Comparison of ENCODE assay signal across 24 cellular contexts in the genomic region with DNA sequence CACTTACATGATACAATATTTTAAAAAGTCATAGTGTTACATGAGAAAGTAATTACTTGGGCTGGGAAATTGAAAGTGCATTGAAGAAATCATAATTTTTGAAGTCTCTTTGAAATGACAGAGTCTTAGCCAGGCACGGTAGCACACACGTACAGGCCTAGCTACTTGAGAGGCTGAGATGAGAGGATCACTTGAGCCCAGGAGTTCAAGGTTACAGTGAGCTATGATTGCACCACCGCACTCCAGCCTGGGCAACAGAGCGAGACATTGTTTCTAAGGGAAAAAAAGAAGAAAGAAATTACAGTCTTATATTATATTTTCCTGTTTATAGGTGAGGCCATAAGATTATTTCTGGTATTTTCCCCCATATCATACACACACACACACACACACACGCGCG. TPM values are rescaled to one million over a fixed set of nuclear protein-coding genes. Genes with fewer than 3 reads are reported as not detected.
DNase-seq lines count a peak whose midpoint lies in the region; ATAC-seq, FAIRE-seq and TF ChIP-seq lines count a peak whose summit lies in the region.
"Had no signal": no experiment of that assay in that cellular context is flagged by ENCODE, and none has a peak within 500 bp of the region (broad histone marks: within the 10 kb centered on the region; RNA-seq: fewer than 3 reads in every experiment).

No MANE protein-coding gene starts in this region.

- H4K20me1 ChIP-seq in KMS-11 (ENCODE audit: insufficient read depth) = no peaks in the 10 kb centered on the region

- H3K4me2 ChIP-seq in KMS-11 = no peak overlapping the region
- H3K4me2 ChIP-seq: GM23338 had no signal

- H3K27ac ChIP-seq in KMS-11 = peak overlapping the region; percentile 74; the same call in 1 of the 2 replicates
- no peak overlapping the region for H3K27ac ChIP-seq in left lung
- H3K27ac ChIP-seq in thyroid gland = peak overlapping the region; percentile 39 to 67 (median 56)
- H3K27ac ChIP-seq: 22Rv1 had no signal

- H3K36me3 ChIP-seq in KMS-11 (ENCODE audit: insufficient read depth) = no peaks in the 10 kb centered on the region
- peaks cover 0 to 40% of the 10 kb centered on the region in 2 donors for H3K36me3 ChIP-seq in left lung
- no peaks in the 10 kb centered on the region for H3K36me3 ChIP-seq in thyroid gland

- H3K79me2 ChIP-seq in KMS-11 (ENCODE audit: insufficient read depth, low read depth) = no peaks in the 10 kb centered on the region

- no peak overlapping the region for H3K9ac ChIP-seq in KMS-11
- H3K9ac ChIP-seq: BLaER1 treated with 17β-estradiol and CSF1 and Interleukin-3, amounts not matched to agents 10 nM and 100 nM had no signal

- no peak for FAIRE-seq in frontal cortex (lab: Jason Lieb, UNC)
- FAIRE-seq: A204.1, D721Med, GM12878, GM19239 had no signal

- H3K27me3 ChIP-seq in KMS-11 (ENCODE audit: insufficient read depth, low read depth) (no peaks in the 10 kb centered on the region), left lung (no peaks in the 10 kb centered on the region), thyroid gland (no peaks in the 10 kb centered on the region)
- H3K27me3 ChIP-seq: BE2C; BLaER1 treated with 17β-estradiol and CSF1 and Interleukin-3, amounts not matched to agents 10 nM and 100 nM had no signal

- WGBS in thyroid gland, 2 donors = 61 to 66% methylated on average over 7 of the region's 7 CpGs

- DNase-seq in DMS79 treated with DMSO at 0.1 percent for 48 hours (lab: John Stamatoyannopoulos, UW) (peak; percentile 32), DMS79 (lab: John Stamatoyannopoulos, UW) (no peak), left lung (no peak), thyroid gland (peak; percentile 55 to 59), frontal cortex (ENCODE audit: low spot score in 2 of 2) (no peak)
- DNase-seq: ACHN; AML-193; BE2C; CD4-positive, alpha-beta T cell; CD8-positive, alpha-beta memory T cell; DMS 273 treated with DMSO at 0.1 percent for 48 hours; EL; GDM1; H9 had no signal

- H3K4me3 ChIP-seq in KMS-11 (IDR thresholded peaks at IDR 0.05; ENCODE audit: insufficient read depth, low read depth, low read length) (no peak overlapping the region), left lung (no peak overlapping the region), thyroid gland (replicated peaks in 1 of 3) (no peak overlapping the region)
- H3K4me3 ChIP-seq: BLaER1 treated with 17β-estradiol and CSF1 and Interleukin-3, amounts not matched to agents 10 nM and 100 nM; GM12878; GM23338 had no signal

- H3K9me3 ChIP-seq in left lung = no peaks in the 10 kb centered on the region
- H3K9me3 ChIP-seq in thyroid gland = no peaks in the 10 kb centered on the region
- H3K9me3 ChIP-seq: BE2C; BLaER1 treated with 17β-estradiol and CSF1 and Interleukin-3, amounts not matched to agents 10 nM and 100 nM had no signal

- H2AFZ ChIP-seq in KMS-11 (ENCODE audit: low read depth) = no peak overlapping the region
- H2AFZ ChIP-seq: GM23338 had no signal

- peaks cover 36% of the 10 kb centered on the region for H3K4me1 ChIP-seq in KMS-11 (ENCODE audit: low read depth, poor library complexity, severe bottlenecking)
- no peaks in the 10 kb centered on the region for H3K4me1 ChIP-seq in left lung
- H3K4me1 ChIP-seq in thyroid gland = peaks cover 10 to 53% of the 10 kb centered on the region in 2 donors
- H3K4me1 ChIP-seq: BE2C had no signal

- TF ChIP-seq CTCF in KMS-11 (conservative IDR thresholded peaks at IDR 0.05; ENCODE audit: low read depth, low read length) (no peak), left lung (IDR thresholded peaks at IDR 0.05) (no peak), thyroid gland (IDR thresholded peaks at IDR 0.05) (no peak)

- ATAC-seq in left lung (peak; percentile 22), GM21447 (IDR thresholded peaks at IDR 0.05; ENCODE audit: unreplicated experiment) (no peak)
- ATAC-seq: GM12878, GM23338, HCT116 had no signal

- no peak for TF ChIP-seq POLR2A in thyroid gland (IDR thresholded peaks at IDR 0.05)

- intact Hi-C loops in left lung (cut with DNase I) (no loop called here), thyroid gland (cut with DNase I) (no loop called here)

RNA-seq across cellular contexts. Expression of a gene that starts 9.2 kb away (rescaled TPM):
- 10 to 100 TPM; 46.3 to 56.0 TPM for total RNA-seq in left lung
- 10 to 100 TPM; 50.3 to 83.7 (median 62.5) TPM for total RNA-seq in thyroid gland
- 62.4 TPM for total RNA-seq in frontal cortex

RNA-seq across cellular contexts. Expression of a gene that starts 41.7 kb away (rescaled TPM):
- total RNA-seq in left lung (10 to 100 TPM; 25.9 to 30.3 TPM), thyroid gland (10 to 100 TPM; 21.7 to 33.6 (median 29.1) TPM), frontal cortex (39.9 TPM)

RNA-seq across cellular contexts. Expression of a gene that starts 41.8 kb away (rescaled TPM):
- total RNA-seq in left lung (10 to 100 TPM; 74.0 to 82.4 TPM), thyroid gland (10 to 100 TPM; 39.4 to 73.4 (median 45.8) TPM), frontal cortex (45.7 TPM)

Comparison
In these comparisons a context has a peak if more than half of its experiments do, and no peak if none do; other contexts are left out.
1. DNase-seq: peak in DMS79 treated with DMSO at 0.1 percent for 48 hours (single experiment) and thyroid gland (2 of 2); none in DMS79 (single experiment), left lung (0 of 2) and frontal cortex (0 of 2).
2. H3K27ac ChIP-seq: peak in KMS-11 (single experiment) and thyroid gland (3 of 3); none in left lung (0 of 2).